1 cellular context compared by ENCODE assay signal in the genomic region with DNA sequence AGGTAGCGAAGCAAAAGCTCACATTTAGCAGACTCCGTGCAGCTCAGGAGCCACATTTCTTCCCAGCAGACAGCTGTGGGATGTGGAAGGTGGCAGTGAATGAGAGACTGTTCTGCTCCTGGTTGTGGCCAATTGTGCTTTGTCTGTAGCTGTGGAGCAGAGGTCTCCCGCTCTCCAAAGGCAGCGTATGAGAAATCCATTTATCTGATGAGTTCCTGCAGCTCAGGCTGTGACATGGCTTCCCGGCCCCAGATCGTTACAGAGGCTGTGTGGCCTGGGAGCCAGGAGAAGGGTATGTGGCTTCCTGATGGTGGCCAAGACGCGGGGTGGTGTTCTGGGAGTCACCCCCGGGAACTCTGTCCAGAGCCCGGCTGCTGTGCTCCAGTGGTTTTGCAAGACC.
TF ChIP-seq lines count a peak whose summit lies in the region.

No MANE protein-coding gene starts in this region.

TF ChIP-seq in HepG2, 621 proteins besides CTCF, POLR2A, EP300 and RAD21 (continued from another document):
- TF ChIP-seq GATA4 (IDR thresholded peaks at IDR 0.05; ENCODE audit: borderline replicate concordance, low read depth) = no peak
- no peak for TF ChIP-seq ZNF652 (CRISPR knock-in tag; IDR thresholded peaks at IDR 0.05; ENCODE audit: borderline replicate concordance, low read depth)
- TF ChIP-seq ZNF879 (CRISPR knock-in tag; IDR thresholded peaks at IDR 0.05) = no peak
- TF ChIP-seq SNRNP70 (IDR thresholded peaks at IDR 0.05; ENCODE audit: low read depth, low read length) = no peak
